1 cellular context compared by ENCODE assay signal in the genomic region with DNA sequence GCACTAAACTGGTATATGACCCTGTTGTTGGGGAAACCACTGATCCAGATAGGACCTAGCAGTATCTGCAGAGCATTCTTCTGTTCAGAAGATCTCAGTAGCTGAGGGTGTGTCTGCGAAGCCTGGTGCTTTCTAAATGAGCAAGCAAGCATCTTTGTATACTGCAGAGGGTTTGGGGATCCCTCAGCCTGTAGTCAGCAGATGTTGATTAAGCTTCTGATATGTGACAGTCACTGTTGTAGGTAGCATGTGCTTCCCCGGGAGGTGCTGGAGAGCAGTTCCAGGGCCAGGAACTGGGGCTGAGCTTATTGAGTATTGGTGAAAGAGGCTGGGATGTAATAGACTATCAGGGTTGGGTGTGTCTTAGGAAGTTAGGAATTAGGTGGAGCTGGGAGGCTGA.
TF ChIP-seq lines count a peak whose summit lies in the region.

No MANE protein-coding gene starts in this region.

TF ChIP-seq in HepG2, 621 proteins besides CTCF, POLR2A, EP300 and RAD21:
- TF ChIP-seq, protein P1, sequence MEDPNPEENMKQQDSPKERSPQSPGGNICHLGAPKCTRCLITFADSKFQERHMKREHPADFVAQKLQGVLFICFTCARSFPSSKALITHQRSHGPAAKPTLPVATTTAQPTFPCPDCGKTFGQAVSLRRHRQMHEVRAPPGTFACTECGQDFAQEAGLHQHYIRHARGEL (CRISPR knock-in tag; IDR thresholded peaks at IDR 0.05) = no peak
- TF ChIP-seq THAP11 (CRISPR knock-in tag; IDR thresholded peaks at IDR 0.05) = peak; percentile 25; the same call in 1 of the 2 replicates
- TF ChIP-seq ZFP1 (CRISPR knock-in tag; IDR thresholded peaks at IDR 0.05) = no peak
- no peak for TF ChIP-seq SAP130 (CRISPR knock-in tag; IDR thresholded peaks at IDR 0.05; ENCODE audit: low read depth)
